1 cellular context compared by ENCODE assay signal in genomic region chr3:196207833-196208607, GRCh38.
TF ChIP-seq lines count a peak whose summit lies in the region.

No MANE protein-coding gene starts in this region.

TF ChIP-seq in K562, 482 proteins besides CTCF, POLR2A, EP300 and RAD21 (continued from another document and continues in another):
- TF ChIP-seq IRF1 (CRISPR knock-in tag; IDR thresholded peaks at IDR 0.05; ENCODE audit: borderline replicate concordance) (no peak), DNMT1 (IDR thresholded peaks at IDR 0.05) (no peak), HMG20B (CRISPR knock-in tag; IDR thresholded peaks at IDR 0.05) (no peak), FUS (optimal IDR thresholded peaks at IDR 0.05; ENCODE audit: low read depth, low read length) (no peak), TEAD2 (tag; IDR thresholded peaks at IDR 0.05) (no peak), ZNF778 (CRISPR knock-in tag; IDR thresholded peaks at IDR 0.05) (no peak), TRIM25 (IDR thresholded peaks at IDR 0.05; ENCODE audit: borderline replicate concordance) (peak; percentile 92; the same call in 1 of the 2 replicates), U2AF2 (optimal IDR thresholded peaks at IDR 0.05; ENCODE audit: low read depth, low read length) (no peak), ZZZ3 (IDR thresholded peaks at IDR 0.05) (no peak), ZNF124 (CRISPR knock-in tag; IDR thresholded peaks at IDR 0.05) (no peak), PTRF (tag; IDR thresholded peaks at IDR 0.05) (no peak), ETV5 (CRISPR knock-in tag; IDR thresholded peaks at IDR 0.05; ENCODE audit: low read depth) (no peak), TCF7 (IDR thresholded peaks at IDR 0.05; ENCODE audit: borderline replicate concordance) (no peak), E2F5 (CRISPR knock-in tag; IDR thresholded peaks at IDR 0.05) (no peak), ZNF77 (CRISPR knock-in tag; IDR thresholded peaks at IDR 0.05) (no peak), TBL1XR1 (IDR thresholded peaks at IDR 0.05; ENCODE audit: low read length in 2 of 2) (no peak), ZKSCAN1 (IDR thresholded peaks at IDR 0.05; ENCODE audit: low read depth, low read length) (no peak), STAG1 (CRISPR knock-in tag; IDR thresholded peaks at IDR 0.05; ENCODE audit: borderline replicate concordance) (no peak), MAFG (tag; conservative IDR thresholded peaks at IDR 0.05) (no peak), PHB (CRISPR knock-in tag; IDR thresholded peaks at IDR 0.05) (no peak), ZBTB40 (IDR thresholded peaks at IDR 0.05) (0 out of 2 replicates have a peak, but pooled peaks have one; percentile 12), ZBTB40 (CRISPR knock-in tag; IDR thresholded peaks at IDR 0.05) (no peak), ZHX1 (conservative IDR thresholded peaks at IDR 0.05; ENCODE audit: low read length) (no peak), COPS2 (conservative IDR thresholded peaks at IDR 0.05) (no peak), ZNF212 (CRISPR knock-in tag; IDR thresholded peaks at IDR 0.05) (no peak), TGIF2 (CRISPR knock-in tag; IDR thresholded peaks at IDR 0.05) (no peak), MCM2 (IDR thresholded peaks at IDR 0.05; ENCODE audit: low read depth) (no peak), ZBED1 (IDR thresholded peaks at IDR 0.05) (no peak), ZNF398 (CRISPR knock-in tag; IDR thresholded peaks at IDR 0.05) (no peak), MED1 (CRISPR knock-in tag; IDR thresholded peaks at IDR 0.05; ENCODE audit: borderline replicate concordance) (no peak)
- TF ChIP-seq, protein P1, sequence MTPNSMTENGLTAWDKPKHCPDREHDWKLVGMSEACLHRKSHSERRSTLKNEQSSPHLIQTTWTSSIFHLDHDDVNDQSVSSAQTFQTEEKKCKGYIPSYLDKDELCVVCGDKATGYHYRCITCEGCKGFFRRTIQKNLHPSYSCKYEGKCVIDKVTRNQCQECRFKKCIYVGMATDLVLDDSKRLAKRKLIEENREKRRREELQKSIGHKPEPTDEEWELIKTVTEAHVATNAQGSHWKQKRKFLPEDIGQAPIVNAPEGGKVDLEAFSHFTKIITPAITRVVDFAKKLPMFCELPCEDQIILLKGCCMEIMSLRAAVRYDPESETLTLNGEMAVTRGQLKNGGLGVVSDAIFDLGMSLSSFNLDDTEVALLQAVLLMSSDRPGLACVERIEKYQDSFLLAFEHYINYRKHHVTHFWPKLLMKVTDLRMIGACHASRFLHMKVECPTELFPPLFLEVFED (CRISPR knock-in tag; conservative IDR thresholded peaks at IDR 0.05): no peak
- TF ChIP-seq, protein P2, sequence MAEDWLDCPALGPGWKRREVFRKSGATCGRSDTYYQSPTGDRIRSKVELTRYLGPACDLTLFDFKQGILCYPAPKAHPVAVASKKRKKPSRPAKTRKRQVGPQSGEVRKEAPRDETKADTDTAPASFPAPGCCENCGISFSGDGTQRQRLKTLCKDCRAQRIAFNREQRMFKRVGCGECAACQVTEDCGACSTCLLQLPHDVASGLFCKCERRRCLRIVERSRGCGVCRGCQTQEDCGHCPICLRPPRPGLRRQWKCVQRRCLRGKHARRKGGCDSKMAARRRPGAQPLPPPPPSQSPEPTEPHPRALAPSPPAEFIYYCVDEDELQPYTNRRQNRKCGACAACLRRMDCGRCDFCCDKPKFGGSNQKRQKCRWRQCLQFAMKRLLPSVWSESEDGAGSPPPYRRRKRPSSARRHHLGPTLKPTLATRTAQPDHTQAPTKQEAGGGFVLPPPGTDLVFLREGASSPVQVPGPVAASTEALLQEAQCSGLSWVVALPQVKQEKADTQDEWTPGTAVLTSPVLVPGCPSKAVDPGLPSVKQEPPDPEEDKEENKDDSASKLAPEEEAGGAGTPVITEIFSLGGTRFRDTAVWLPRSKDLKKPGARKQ (CRISPR knock-in tag; IDR thresholded peaks at IDR 0.05): no peak
- TF ChIP-seq, protein P3, sequence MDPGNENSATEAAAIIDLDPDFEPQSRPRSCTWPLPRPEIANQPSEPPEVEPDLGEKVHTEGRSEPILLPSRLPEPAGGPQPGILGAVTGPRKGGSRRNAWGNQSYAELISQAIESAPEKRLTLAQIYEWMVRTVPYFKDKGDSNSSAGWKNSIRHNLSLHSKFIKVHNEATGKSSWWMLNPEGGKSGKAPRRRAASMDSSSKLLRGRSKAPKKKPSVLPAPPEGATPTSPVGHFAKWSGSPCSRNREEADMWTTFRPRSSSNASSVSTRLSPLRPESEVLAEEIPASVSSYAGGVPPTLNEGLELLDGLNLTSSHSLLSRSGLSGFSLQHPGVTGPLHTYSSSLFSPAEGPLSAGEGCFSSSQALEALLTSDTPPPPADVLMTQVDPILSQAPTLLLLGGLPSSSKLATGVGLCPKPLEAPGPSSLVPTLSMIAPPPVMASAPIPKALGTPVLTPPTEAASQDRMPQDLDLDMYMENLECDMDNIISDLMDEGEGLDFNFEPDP (CRISPR knock-in tag; IDR thresholded peaks at IDR 0.05): no peak
- TF ChIP-seq, protein P4, sequence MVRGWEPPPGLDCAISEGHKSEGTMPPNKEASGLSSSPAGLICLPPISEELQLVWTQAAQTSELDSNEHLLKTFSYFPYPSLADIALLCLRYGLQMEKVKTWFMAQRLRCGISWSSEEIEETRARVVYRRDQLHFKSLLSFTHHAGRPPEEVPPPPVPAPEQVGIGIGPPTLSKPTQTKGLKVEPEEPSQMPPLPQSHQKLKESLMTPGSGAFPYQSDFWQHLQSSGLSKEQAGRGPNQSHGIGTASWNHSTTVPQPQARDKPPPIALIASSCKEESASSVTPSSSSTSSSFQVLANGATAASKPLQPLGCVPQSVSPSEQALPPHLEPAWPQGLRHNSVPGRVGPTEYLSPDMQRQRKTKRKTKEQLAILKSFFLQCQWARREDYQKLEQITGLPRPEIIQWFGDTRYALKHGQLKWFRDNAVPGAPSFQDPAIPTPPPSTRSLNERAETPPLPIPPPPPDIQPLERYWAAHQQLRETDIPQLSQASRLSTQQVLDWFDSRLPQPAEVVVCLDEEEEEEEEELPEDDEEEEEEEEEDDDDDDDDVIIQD (CRISPR knock-in tag; IDR thresholded peaks at IDR 0.05): no peak
- TF ChIP-seq, protein P5, sequence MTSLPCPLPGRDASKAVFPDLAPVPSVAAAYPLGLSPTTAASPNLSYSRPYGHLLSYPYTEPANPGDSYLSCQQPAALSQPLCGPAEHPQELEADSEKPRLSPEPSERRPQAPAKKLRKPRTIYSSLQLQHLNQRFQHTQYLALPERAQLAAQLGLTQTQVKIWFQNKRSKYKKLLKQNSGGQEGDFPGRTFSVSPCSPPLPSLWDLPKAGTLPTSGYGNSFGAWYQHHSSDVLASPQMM (CRISPR knock-in tag; IDR thresholded peaks at IDR 0.05): no peak
